18 cellular contexts compared by ENCODE assay signal in genomic region chrX:24341795-24342194, GRCh38. TPM values are rescaled to one million over a fixed set of nuclear protein-coding genes. Genes with fewer than 3 reads are reported as not detected.
A peak's percentile ranks its signal among the peaks of the same experiment; 100 is the strongest.
DNase-seq lines count a peak whose midpoint lies in the region; ATAC-seq, FAIRE-seq and TF ChIP-seq lines count a peak whose summit lies in the region.
"Had no signal": no experiment of that assay in that cellular context is flagged by ENCODE, and none has a peak within 500 bp of the region (broad histone marks: within the 10 kb centered on the region; RNA-seq: fewer than 3 reads in every experiment).

No MANE protein-coding gene starts in this region.

- H3K27me3 Mint-ChIP-seq in astrocyte (ENCODE audit: low read depth, unreplicated experiment) (no peaks in the 10 kb centered on the region), WTC11 (ENCODE audit: low read depth) (no peaks in the 10 kb centered on the region)

- dilution Hi-C loops in keratinocyte (cut with MboI; ENCODE audit: extremely low pct_ligation_motif_present, low sequenced_read_pairs): no loop called here

- H3K27ac Mint-ChIP-seq in astrocyte (ENCODE audit: unreplicated experiment) (no peak overlapping the region), WTC11 (no peak overlapping the region)
- H3K27ac Mint-ChIP-seq: activated T-cell treated with anti-CD3 and anti-CD28 coated beads, Interleukin-2, amount 50 U/mL, for 72 hours; immature natural killer cell; T-cell had no signal

- H3K36me3 ChIP-seq in astrocyte (ENCODE audit: insufficient read depth, low read length) (no peaks in the 10 kb centered on the region), keratinocyte (ENCODE audit: control insufficient read depth in 2 of 2, extremely low read depth in 1 of 2, insufficient read depth in 2 of 2, low read length in 2 of 2) (no peaks in the 10 kb centered on the region)
- H3K36me3 ChIP-seq: tibial artery had no signal

- no peak overlapping the region for H2AFZ ChIP-seq in astrocyte (ENCODE audit: low read depth, low read length)
- no peak overlapping the region for H2AFZ ChIP-seq in keratinocyte (ENCODE audit: control insufficient read depth, low read length)

- ATAC-seq in HG02870 (IDR thresholded peaks at IDR 0.05; ENCODE audit: unreplicated experiment): no peak
- ATAC-seq in WTC11: no peak
- ATAC-seq: activated T-cell treated with anti-CD3 and anti-CD28 coated beads, Interleukin-2, amount 50 U/mL, for 72 hours; psoas muscle; T-cell had no signal

- H3K9me3 Mint-ChIP-seq in astrocyte (ENCODE audit: unreplicated experiment) (no peaks in the 10 kb centered on the region), WTC11 (no peaks in the 10 kb centered on the region)
- H3K9me3 Mint-ChIP-seq: activated T-cell treated with anti-CD3 and anti-CD28 coated beads, Interleukin-2, amount 50 U/mL, for 72 hours; immature natural killer cell; T-cell had no signal

- no peaks in the 10 kb centered on the region for H3K9me3 ChIP-seq in astrocyte (ENCODE audit: insufficient read depth, low read depth, low read length)
- H3K9me3 ChIP-seq in keratinocyte (ENCODE audit: control insufficient read depth, low read depth, low read length): no peaks in the 10 kb centered on the region
- H3K9me3 ChIP-seq: psoas muscle, tibial artery had no signal

- H3K4me3 Mint-ChIP-seq in astrocyte (ENCODE audit: unreplicated experiment) (no peak overlapping the region), WTC11 (no peak overlapping the region)
- H3K4me3 Mint-ChIP-seq: activated T-cell treated with anti-CD3 and anti-CD28 coated beads, Interleukin-2, amount 50 U/mL, for 72 hours; immature natural killer cell; T-cell had no signal

- H3K4me1 Mint-ChIP-seq in astrocyte (ENCODE audit: low read depth, unreplicated experiment) (peaks cover 8% of the 10 kb centered on the region), WTC11 (peaks cover 3% of the 10 kb centered on the region; the same call in 1 of the 2 replicates)

- peak; percentile 100 for FAIRE-seq in astrocyte (lab: Jason Lieb, UNC)
- peak; percentile 49 for FAIRE-seq in keratinocyte (lab: Jason Lieb, UNC)

- H3K27me3 ChIP-seq in astrocyte (ENCODE audit: insufficient read depth, low read length) (no peaks in the 10 kb centered on the region), keratinocyte (ENCODE audit: control insufficient read depth, extremely low read depth, insufficient read depth, low read length) (no peaks in the 10 kb centered on the region)
- H3K27me3 ChIP-seq: tibial artery had no signal

- H3K9me1 ChIP-seq in keratinocyte (ENCODE audit: control insufficient read depth, extremely low read depth, insufficient read depth, low read length): no peaks in the 10 kb centered on the region

- H3K36me3 Mint-ChIP-seq in astrocyte (ENCODE audit: low read depth, unreplicated experiment) (no peaks in the 10 kb centered on the region), WTC11 (no peaks in the 10 kb centered on the region)
- H3K36me3 Mint-ChIP-seq: immature natural killer cell, T-cell had no signal

- H3K9ac ChIP-seq in astrocyte (ENCODE audit: low read length): no peak overlapping the region
- no peak overlapping the region for H3K9ac ChIP-seq in keratinocyte (ENCODE audit: control insufficient read depth, extremely low read depth, insufficient read depth, low read length)

- CTCF ChIA-PET in WTC11 (lab: Charles Lee): interaction anchor here (0.8 kb wide), 1 partner anchor 47 kb away, joined by 3 read pairs; no protein-coding TSS in a partner anchor

- H3K4me1 ChIP-seq in astrocyte (ENCODE audit: insufficient read depth, low read length): peaks cover 4% of the 10 kb centered on the region
- H3K4me1 ChIP-seq in keratinocyte (ENCODE audit: control insufficient read depth, extremely low read depth, insufficient read depth, low read length): no peaks in the 10 kb centered on the region
- H3K4me1 ChIP-seq: psoas muscle, tibial artery had no signal

- no peaks in the 10 kb centered on the region for H3K79me2 ChIP-seq in astrocyte (ENCODE audit: insufficient read depth, low read length)
- no peaks in the 10 kb centered on the region for H3K79me2 ChIP-seq in keratinocyte (ENCODE audit: control insufficient read depth, insufficient read depth, low read length)

- H3K27ac ChIP-seq in astrocyte (ENCODE audit: low read depth, low read length) (peak overlapping the region; percentile 50), keratinocyte (ENCODE audit: control insufficient read depth, insufficient read depth, low read length) (no peak overlapping the region)
- H3K27ac ChIP-seq: psoas muscle, tibial artery had no signal

- TF ChIP-seq CTCF in AG09309 (IDR thresholded peaks at IDR 0.05; ENCODE audit: control insufficient read depth, insufficient read depth, low read depth, low read length, missing control alignments): no peak
- no peak for TF ChIP-seq CTCF in astrocyte (IDR thresholded peaks at IDR 0.05; ENCODE audit: insufficient read depth, low read depth, low read length)
- no peak for TF ChIP-seq CTCF in keratinocyte (optimal IDR thresholded peaks at IDR 0.05 in 1 of 3, IDR thresholded peaks at IDR 0.05 in 1 of 3, conservative IDR thresholded peaks at IDR 0.05 in 1 of 3; ENCODE audit: extremely low read depth in 1 of 3, insufficient read depth in 2 of 3, low read length in 3 of 3)
- no peak for TF ChIP-seq CTCF in WTC11 (IDR thresholded peaks at IDR 0.05)

- DNase-seq in AG09309 (ENCODE audit: low read depth) (peak; percentile 64), HS-5 (ENCODE audit: low read depth) (peak; percentile 62), astrocyte (ENCODE audit: low read depth) (peak; percentile 88), keratinocyte (ENCODE audit: low read depth, low spot score) (no peak), WTC11 (ENCODE audit: low spot score) (no peak), SIG-M5 treated with dmso at 0.1 percent for 504 hours (lab: John Stamatoyannopoulos, UW; ENCODE audit: unreplicated experiment) (no peak)
- no peak for DNase-seq in stimulated activated CD4-positive, alpha-beta T cell treated with anti-CD3 and anti-CD28 coated beads, Interleukin-4, amount 100 ng/mL, for 1 hour
- DNase-seq: activated CD4-positive, alpha-beta T cell treated with anti-CD3 and anti-CD28 coated beads, Interleukin-2, amount 50 U/mL, for 1 hour; activated T-cell treated with anti-CD3 and anti-CD28 coated beads, Interleukin-2, amount 50 U/mL, for 72 hours; aorta; C1 segment of cervical spinal cord; DND-41; immature natural killer cell; NCI-H345; psoas muscle; T-cell; tibial artery had no signal

- H3K4me2 ChIP-seq in astrocyte (ENCODE audit: low read length): peak overlapping the region; percentile 46
- no peak overlapping the region for H3K4me2 ChIP-seq in keratinocyte (ENCODE audit: control insufficient read depth, extremely low read depth, insufficient read depth, low read depth, low read length)

- no peaks in the 10 kb centered on the region for H4K20me1 ChIP-seq in astrocyte (ENCODE audit: insufficient read depth, low read length)
- no peaks in the 10 kb centered on the region for H4K20me1 ChIP-seq in keratinocyte (ENCODE audit: control insufficient read depth, extremely low read depth, insufficient read depth, low read length)

- H3K4me3 ChIP-seq in AG09309 (ENCODE audit: control insufficient read depth, low read depth, low read length) (no peak overlapping the region), astrocyte (ENCODE audit: insufficient read depth, low read depth, low read length) (no peak overlapping the region), keratinocyte (ENCODE audit: control insufficient read depth in 2 of 3, extremely low read depth in 1 of 3, insufficient read depth in 2 of 3, low read depth in 1 of 3, low read length in 3 of 3) (no peak overlapping the region)
- H3K4me3 ChIP-seq: psoas muscle, tibial artery had no signal

- POLR2A ChIA-PET in WTC11 (lab: Charles Lee): no interaction called here

TF ChIP-seq in WTC11, 78 proteins besides CTCF, POLR2A, EP300 and RAD21 (continues in another document):
- TF ChIP-seq ZBTB43 (CRISPR knock-in tag; IDR thresholded peaks at IDR 0.05): no peak
- TF ChIP-seq EMX1 (CRISPR knock-in tag; IDR thresholded peaks at IDR 0.05): no peak
- TF ChIP-seq USF2 (CRISPR knock-in tag; IDR thresholded peaks at IDR 0.05): no peak
- TF ChIP-seq SOX15 (CRISPR knock-in tag; IDR thresholded peaks at IDR 0.05): no peak
- TF ChIP-seq FOXJ3 (CRISPR knock-in tag; IDR thresholded peaks at IDR 0.05; ENCODE audit: borderline replicate concordance): no peak

RNA-seq across cellular contexts. Expression of gene SUPT20HL1, which starts 18.6 kb away (rescaled TPM):
- total RNA-seq in astrocyte: not detected in 2 replicates
- polyA plus RNA-seq in keratinocyte: not detected in 3 replicates
- polyA plus RNA-seq in keratinocyte (2011; ENCODE audit: low read depth): not detected
- polyA plus RNA-seq in keratinocyte (2011; cell fraction: cytosol; rRNA removed): not detected in 2 replicates
- not detected in 2 replicates for polyA plus RNA-seq in keratinocyte (2011; cell fraction: nucleus; rRNA removed)
- not detected in 2 replicates for polyA plus RNA-seq in keratinocyte (2012; ENCODE audit: low replicate concordance)
- polyA minus RNA-seq in keratinocyte: not detected in 3 replicates
- not detected for polyA minus RNA-seq in keratinocyte (2011; cell fraction: cytosol; rRNA and poly(A)+ RNA removed)
- polyA minus RNA-seq in keratinocyte (2011; cell fraction: nucleus; rRNA and poly(A)+ RNA removed): not detected in 2 replicates
- not detected in 3 replicates for total RNA-seq in WTC11 (2021)
- total RNA-seq: activated T-cell treated with anti-CD3 and anti-CD28 coated beads, Interleukin-2, amount 50 U/mL, for 72 hours; psoas muscle; T-cell had no signal
- polyA plus RNA-seq: aorta, immature natural killer cell, psoas muscle had no signal

RNA-seq across cellular contexts. Expression of gene SUPT20HL2, which starts 27.9 kb away (rescaled TPM):
- total RNA-seq in astrocyte (not detected in 2 replicates), WTC11 (2021) (not detected in 3 replicates)
- polyA plus RNA-seq in keratinocyte: not detected in 3 replicates
- polyA plus RNA-seq in keratinocyte (2011; ENCODE audit: low read depth): not detected
- not detected in 2 replicates for polyA plus RNA-seq in keratinocyte (2011; cell fraction: cytosol; rRNA removed)
- not detected in 2 replicates for polyA plus RNA-seq in keratinocyte (2011; cell fraction: nucleus; rRNA removed)
- polyA plus RNA-seq in keratinocyte (2012; ENCODE audit: low replicate concordance): not detected in 2 replicates
- polyA minus RNA-seq in keratinocyte: not detected in 3 replicates
- polyA minus RNA-seq in keratinocyte (2011; cell fraction: cytosol; rRNA and poly(A)+ RNA removed): not detected
- not detected in 2 replicates for polyA minus RNA-seq in keratinocyte (2011; cell fraction: nucleus; rRNA and poly(A)+ RNA removed)
- total RNA-seq: activated T-cell treated with anti-CD3 and anti-CD28 coated beads, Interleukin-2, amount 50 U/mL, for 72 hours; aorta; psoas muscle; T-cell had no signal
- polyA plus RNA-seq: aorta, immature natural killer cell, psoas muscle had no signal

Comparison
In these comparisons a context has a peak if more than half of its experiments do, and no peak if none do; other contexts are left out.
1. DNase-seq: peak in AG09309 (single experiment), HS-5 (single experiment) and astrocyte (single experiment); none in keratinocyte (single experiment), stimulated activated CD4-positive, alpha-beta T cell treated with anti-CD3 and anti-CD28 coated beads, Interleukin-4, amount 100 ng/mL, for 1 hour (single experiment), WTC11 (single experiment) and SIG-M5 treated with dmso at 0.1 percent for 504 hours (single experiment).